26 cellular contexts compared by ENCODE assay signal in the genomic region with DNA sequence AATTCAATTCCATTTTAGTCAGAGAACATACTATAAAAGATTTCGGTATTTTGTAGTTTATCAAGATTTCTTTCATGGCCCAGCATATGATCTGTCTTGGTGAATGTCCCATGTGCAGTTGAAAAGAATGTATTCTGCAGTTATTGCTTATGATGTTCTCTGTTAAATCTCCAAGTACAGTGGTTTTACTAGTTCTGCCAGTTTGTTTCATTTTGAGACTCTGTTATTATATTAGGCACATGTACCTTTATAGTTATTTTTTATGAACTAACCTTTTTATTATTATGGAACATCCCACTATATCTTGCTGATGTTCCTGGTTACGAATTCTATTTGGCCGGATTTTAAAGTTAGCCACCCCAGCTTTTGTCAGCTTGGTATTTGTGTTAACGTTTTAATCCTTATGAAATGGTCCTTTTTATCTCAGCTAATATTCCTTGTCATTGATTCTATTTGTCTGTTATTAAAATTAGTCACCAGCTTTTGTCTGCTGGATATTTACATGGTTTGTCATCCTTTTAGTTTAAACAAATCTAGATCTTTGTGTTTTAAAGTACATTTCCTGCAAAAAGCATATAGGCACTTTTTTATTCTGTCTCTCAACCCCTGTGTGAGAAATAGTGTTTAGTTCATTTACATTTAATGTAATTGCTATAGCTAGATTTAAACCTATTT. TPM values are rescaled to one million over a fixed set of nuclear protein-coding genes. Genes with fewer than 3 reads are reported as not detected.
DNase-seq lines count a peak whose midpoint lies in the region; ATAC-seq, FAIRE-seq and TF ChIP-seq lines count a peak whose summit lies in the region.
"Had no signal": no experiment of that assay in that cellular context is flagged by ENCODE, and none has a peak within 500 bp of the region (broad histone marks: within the 10 kb centered on the region; RNA-seq: fewer than 3 reads in every experiment).

No MANE protein-coding gene starts in this region.

- H2AFZ ChIP-seq in IMR-90 (replicated peaks; ENCODE audit: low read length, poor library complexity): no peak overlapping the region
- H2AFZ ChIP-seq: neural progenitor cell had no signal

- no peak overlapping the region for H2BK20ac ChIP-seq in IMR-90 (ENCODE audit: low read depth, low read length)

- H3K36me3 ChIP-seq in IMR-90 (ENCODE audit: control insufficient read depth, insufficient read depth, low read length): peaks cover 3% of the 10 kb centered on the region; the same call in 1 of the 2 replicates
- peaks cover 0 to 15% (median 4%) of the 10 kb centered on the region in 3 experiments for H3K36me3 ChIP-seq in naive thymus-derived CD4-positive, alpha-beta T cell (ENCODE audit: control insufficient read depth in 2 of 3, insufficient read depth in 3 of 3, low read length in 3 of 3)
- H3K36me3 ChIP-seq: colonic mucosa, neural progenitor cell, thyroid gland had no signal

- peaks cover 2% of the 10 kb centered on the region; the same call in 1 of the 2 replicates for H3K9me1 ChIP-seq in IMR-90 (ENCODE audit: insufficient read depth, low read length)

- BruUV-seq in IMR-90 (replicated peaks; lab: Mats Ljungman, UMichigan): no TSS peak

- no peak overlapping the region for H3K4ac ChIP-seq in IMR-90 (ENCODE audit: low read depth, low read length)

- peaks cover 15 to 64% (median 53%) of the 10 kb centered on the region in 7 donors for H3K4me1 Mint-ChIP-seq in naive thymus-derived CD4-positive, alpha-beta T cell
- H3K4me1 Mint-ChIP-seq: neural progenitor cell had no signal

- H3K9me3 Mint-ChIP-seq in naive thymus-derived CD4-positive, alpha-beta T cell: no peaks in the 10 kb centered on the region
- H3K9me3 Mint-ChIP-seq: activated naive CD8-positive, alpha-beta T cell treated with anti-CD3 and anti-CD28 coated beads, Interleukin-2, amount 10 ng/mL, durations not matched to agents 7 days and 5 days; brain; neural progenitor cell had no signal

- no peaks in the 10 kb centered on the region for H3K27me3 Mint-ChIP-seq in naive thymus-derived CD4-positive, alpha-beta T cell
- H3K27me3 Mint-ChIP-seq: activated CD8-positive, alpha-beta memory T cell treated with anti-CD3 and anti-CD28 coated beads, Interleukin-2, amount 10 ng/mL, durations not matched to agents 7 days and 5 days; activated naive CD8-positive, alpha-beta T cell treated with anti-CD3 and anti-CD28 coated beads, Interleukin-2, amount 10 ng/mL, durations not matched to agents 7 days and 5 days; brain had no signal

- H3K27me3 ChIP-seq in IMR-90 (ENCODE audit: control insufficient read depth, insufficient read depth, low read length): no peaks in the 10 kb centered on the region
- no peaks in the 10 kb centered on the region for H3K27me3 ChIP-seq in naive thymus-derived CD4-positive, alpha-beta T cell (ENCODE audit: control insufficient read depth in 2 of 2, insufficient read depth in 2 of 2, low read length in 2 of 2)
- H3K27me3 ChIP-seq: colonic mucosa, heart right ventricle, neural progenitor cell, thyroid gland had no signal

- no CpG with 5 or more reads among the region's 4 CpGs for WGBS in IMR-90 (ENCODE audit: extremely low coverage in 2 of 2, insufficient read length in 1 of 2), 2 experiments

- H3K36me3 Mint-ChIP-seq in naive thymus-derived CD4-positive, alpha-beta T cell: peaks cover 0 to 21% (median 4%) of the 10 kb centered on the region in 5 donors

- POLR2A ChIA-PET in IMR-90 (lab: Charles Lee; ENCODE audit: unreplicated experiment): no interaction called here
- POLR2A ChIA-PET in naive thymus-derived CD4-positive, alpha-beta T cell (lab: Charles Lee): interaction anchor here (0.8 kb wide), 1 partner anchor 23 kb away, joined by 3 read pairs; no protein-coding TSS in a partner anchor

- in situ Hi-C loops in IMR-90 (cut with MboI; ENCODE audit: low sequenced_read_pairs): no loop called here

- no peak overlapping the region for H2BK15ac ChIP-seq in IMR-90 (ENCODE audit: low read depth, low read length)

- H3K56ac ChIP-seq in IMR-90 (ENCODE audit: extremely low read depth, insufficient read depth, low read length): no peak overlapping the region

- H3K23ac ChIP-seq in IMR-90 (ENCODE audit: low read depth, low read length): no peak overlapping the region

- DNase-seq in DMS53 (lab: John Stamatoyannopoulos, UW) (peak; percentile 43), IMR-90 (peak; percentile 44), choroid plexus epithelial cell (ENCODE audit: low read depth) (peak; percentile 25), NCI-H2081 (lab: John Stamatoyannopoulos, UW) (no peak), posterior cingulate gyrus (no peak), GM12891 (ENCODE audit: insufficient read length, low spot score) (no peak)
- DNase-seq in naive thymus-derived CD4-positive, alpha-beta T cell: no peak
- DNase-seq: activated CD4-positive, alpha-beta T cell treated with anti-CD3 and anti-CD28 coated beads for 48 hours; activated CD8-positive, alpha-beta memory T cell treated with anti-CD3 and anti-CD28 coated beads, Interleukin-2, amount 10 ng/mL, durations not matched to agents 7 days and 5 days; activated naive CD8-positive, alpha-beta T cell treated with anti-CD3 and anti-CD28 coated beads, Interleukin-2, amount 10 ng/mL, durations not matched to agents 7 days and 5 days; colonic mucosa; heart right ventricle; left ventricle myocardium superior; MM.1S; NCI-H1417 treated with DMSO at 0.1 percent for 48 hours; NCI-H510A treated with DMSO at 0.1 percent for 48 hours; stimulated activated CD4-positive, alpha-beta T cell treated with anti-CD3 and anti-CD28 coated beads, Interleukin-2, amount 100 ng/mL, for 48 hours; T-helper 2 cell; thyroid gland had no signal

- H2AK5ac ChIP-seq in IMR-90 (ENCODE audit: low read depth, low read length): no peak overlapping the region

- no peak overlapping the region for H2AK9ac ChIP-seq in IMR-90 (replicated peaks; ENCODE audit: low read depth, low read length, poor library complexity)

- peaks cover 5% of the 10 kb centered on the region; the same call in 1 of the 2 replicates for H4K20me1 ChIP-seq in IMR-90 (ENCODE audit: insufficient read depth, low read length)

- H3K14ac ChIP-seq in IMR-90 (replicated peaks; ENCODE audit: low read depth, low read length): no peak overlapping the region

- no peaks in the 10 kb centered on the region for H3K4me1 ChIP-seq in IMR-90 (ENCODE audit: control insufficient read depth, insufficient read depth, low read length)
- peaks cover 0 to 9% of the 10 kb centered on the region in 2 donors for H3K4me1 ChIP-seq in naive thymus-derived CD4-positive, alpha-beta T cell (ENCODE audit: control insufficient read depth in 2 of 2, insufficient read depth in 2 of 2, low read length in 2 of 2)
- H3K4me1 ChIP-seq: colonic mucosa, neural progenitor cell, thyroid gland had no signal

- no peak overlapping the region for H4K8ac ChIP-seq in IMR-90 (ENCODE audit: low read depth in 2 of 2, low read length in 2 of 2)

- CTCF ChIA-PET in IMR-90 (lab: Yijun Ruan, JAX): interaction anchor here (1.1 to 1.5 kb wide), 2 partner anchors 12 to 49 kb away, joined by 4 to 10 read pairs; partner anchors contain the start of genes NMBR and VTA1
- CTCF ChIA-PET in naive thymus-derived CD4-positive, alpha-beta T cell (lab: Charles Lee): interaction anchor here (0.6 to 1.5 kb wide), 3 partner anchors 31 to 1229 kb away, joined by 3 to 5 read pairs (median 3); no protein-coding TSS in a partner anchor

- no peak for ATAC-seq in IMR-90 (ENCODE audit: low read depth)
- ATAC-seq in naive thymus-derived CD4-positive, alpha-beta T cell: no peak
- ATAC-seq in HG03439 (IDR thresholded peaks at IDR 0.05; ENCODE audit: unreplicated experiment): no peak
- ATAC-seq: activated CD8-positive, alpha-beta memory T cell treated with anti-CD3 and anti-CD28 coated beads, Interleukin-2, amount 10 ng/mL, durations not matched to agents 7 days and 5 days; heart right ventricle; left ventricle myocardium superior had no signal

- no peak overlapping the region for H3K27ac ChIP-seq in IMR-90 (ENCODE audit: insufficient read depth, low read length)
- H3K27ac ChIP-seq in naive thymus-derived CD4-positive, alpha-beta T cell (ENCODE audit: low read depth, low read length): no peak overlapping the region
- H3K27ac ChIP-seq: colonic mucosa, heart right ventricle, neural progenitor cell, thyroid gland had no signal

- no peaks in the 10 kb centered on the region for H3K9me3 ChIP-seq in IMR-90 (ENCODE audit: control insufficient read depth, insufficient read depth, low read length)
- no peaks in the 10 kb centered on the region for H3K9me3 ChIP-seq in naive thymus-derived CD4-positive, alpha-beta T cell (ENCODE audit: control insufficient read depth in 2 of 3, low read length in 3 of 3)
- H3K9me3 ChIP-seq: colonic mucosa, heart right ventricle, thyroid gland had no signal

- H3K18ac ChIP-seq in IMR-90 (ENCODE audit: low read depth, low read length): no peak overlapping the region

- H3K4me2 ChIP-seq in IMR-90 (ENCODE audit: low read depth, low read length): no peak overlapping the region; the same call in 1 of the 2 replicates
- H3K4me2 ChIP-seq: neural progenitor cell had no signal

- H3K27ac Mint-ChIP-seq in naive thymus-derived CD4-positive, alpha-beta T cell: peak overlapping the region in 7 of 9 donors; percentile 25 to 77 (median 51)
- H3K27ac Mint-ChIP-seq: activated CD8-positive, alpha-beta memory T cell treated with anti-CD3 and anti-CD28 coated beads, Interleukin-2, amount 10 ng/mL, durations not matched to agents 7 days and 5 days; activated naive CD8-positive, alpha-beta T cell treated with anti-CD3 and anti-CD28 coated beads, Interleukin-2, amount 10 ng/mL, durations not matched to agents 7 days and 5 days; brain; neural progenitor cell had no signal

- FAIRE-seq in GM12891 (lab: Jason Lieb, UNC): no peak
- FAIRE-seq: endometrium, GM12892, RCC 7860 had no signal

- H3K4me3 Mint-ChIP-seq in naive thymus-derived CD4-positive, alpha-beta T cell: peak overlapping the region in 3 of 10 donors; percentile 23 to 49 (median 26)
- H3K4me3 Mint-ChIP-seq: activated CD8-positive, alpha-beta memory T cell treated with anti-CD3 and anti-CD28 coated beads, Interleukin-2, amount 10 ng/mL, durations not matched to agents 7 days and 5 days; activated naive CD8-positive, alpha-beta T cell treated with anti-CD3 and anti-CD28 coated beads, Interleukin-2, amount 10 ng/mL, durations not matched to agents 7 days and 5 days; brain; neural progenitor cell had no signal

- H4K91ac ChIP-seq in IMR-90 (ENCODE audit: insufficient read depth, low read depth, low read length): no peak overlapping the region

- dilution Hi-C loops in IMR-90 (cut with HindIII; ENCODE audit: low sequenced_read_pairs, unreplicated experiment): no loop called here

- no peak overlapping the region for H2BK120ac ChIP-seq in IMR-90 (ENCODE audit: low read depth, low read length)

- H3K4me3 ChIP-seq in IMR-90 (ENCODE audit: insufficient read depth, low read depth, low read length): no peak overlapping the region
- no peak overlapping the region for H3K4me3 ChIP-seq in choroid plexus epithelial cell (ENCODE audit: low read depth, low read length)
- no peak overlapping the region for H3K4me3 ChIP-seq in naive thymus-derived CD4-positive, alpha-beta T cell (ENCODE audit: low read length)
- H3K4me3 ChIP-seq: colonic mucosa, heart right ventricle, neural progenitor cell, thyroid gland had no signal

- no peak for TF ChIP-seq CTCF in IMR-90 (conservative IDR thresholded peaks at IDR 0.05; ENCODE audit: low read depth, low read length)
- TF ChIP-seq CTCF in choroid plexus epithelial cell (conservative IDR thresholded peaks at IDR 0.05; ENCODE audit: low read depth, low read length): no peak

- no peak overlapping the region for H4K5ac ChIP-seq in IMR-90 (ENCODE audit: low read depth, low read length)

- intact Hi-C loops in IMR-90 (cut with micrococcal nuclease) (no loop called here), posterior cingulate gyrus (cut with DNase I) (no loop called here)
- intact Hi-C loops in naive thymus-derived CD4-positive, alpha-beta T cell (cut with micrococcal nuclease): no loop called here

- H2BK5ac ChIP-seq in IMR-90 (ENCODE audit: low read depth, low read length, poor library complexity, severe bottlenecking): peak overlapping the region; percentile 35

- H3K9ac ChIP-seq in IMR-90 (ENCODE audit: low read depth, low read length): no peak overlapping the region
- H3K9ac ChIP-seq: neural progenitor cell had no signal

- TF ChIP-seq RAD21 in IMR-90 (IDR thresholded peaks at IDR 0.05; ENCODE audit: low read length): no peak

- H3K79me1 ChIP-seq in IMR-90 (ENCODE audit: low read depth in 1 of 2, low read length in 2 of 2): peaks cover 15 to 22% of the 10 kb centered on the region in 2 experiments

- TF ChIP-seq POLR2A in IMR-90 (IDR thresholded peaks at IDR 0.05; ENCODE audit: low read depth, low read length): no peak
- TF ChIP-seq POLR2A in GM12891 (IDR thresholded peaks at IDR 0.05; ENCODE audit: low read depth, low read length): no peak

RNA-seq across cellular contexts. Expression of gene VTA1, which starts 48.9 kb away (rescaled TPM):
- total RNA-seq in IMR-90 (2012; rRNA removed): 104 and 120 TPM in 2 replicates
- 60.3 and 60.9 TPM in 2 replicates for polyA plus RNA-seq in IMR-90 (2012; rRNA removed)
- 18.8 and 20.3 TPM in 2 replicates for polyA plus RNA-seq in IMR-90 (2012; cell fraction: cytosol; rRNA removed)
- polyA plus RNA-seq in IMR-90 (2012; cell fraction: nucleus; rRNA removed; ENCODE audit: low replicate concordance): 5.4 and 36.7 TPM in 2 replicates
- 10 to 100 TPM; 13.6 to 41.3 (median 32.6) TPM for total RNA-seq in naive thymus-derived CD4-positive, alpha-beta T cell
- polyA plus RNA-seq in naive thymus-derived CD4-positive, alpha-beta T cell: 10 to 100 TPM; 63.4 to 97.2 TPM
- polyA plus RNA-seq in GM12891 (2012; ENCODE audit: low read depth, missing spikeins): 32.7 TPM

RNA-seq across cellular contexts. Expression of gene NMBR, which starts 49.1 kb away (rescaled TPM):
- not detected in 2 replicates for total RNA-seq in IMR-90 (2012; rRNA removed)
- not detected in 2 replicates for polyA plus RNA-seq in IMR-90 (2012; rRNA removed)
- not detected in 2 replicates for polyA plus RNA-seq in IMR-90 (2012; cell fraction: cytosol; rRNA removed)
- polyA plus RNA-seq in IMR-90 (2012; cell fraction: nucleus; rRNA removed; ENCODE audit: low replicate concordance): not detected in 2 replicates
- total RNA-seq in naive thymus-derived CD4-positive, alpha-beta T cell: not detected
- not detected for polyA plus RNA-seq in naive thymus-derived CD4-positive, alpha-beta T cell
- polyA plus RNA-seq in GM12891 (2012; ENCODE audit: low read depth, missing spikeins): not detected
- total RNA-seq: activated CD8-positive, alpha-beta memory T cell treated with anti-CD3 and anti-CD28 coated beads, Interleukin-2, amount 10 ng/mL, durations not matched to agents 7 days and 5 days; activated naive CD8-positive, alpha-beta T cell treated with anti-CD3 and anti-CD28 coated beads, Interleukin-2, amount 10 ng/mL, durations not matched to agents 7 days and 5 days; colonic mucosa; heart right ventricle; left ventricle myocardium superior; mononuclear cell had no signal
- polyA plus RNA-seq: heart right ventricle had no signal

Comparison
In these comparisons a context has a peak if more than half of its experiments do, and no peak if none do; other contexts are left out.
1. DNase-seq: peak in DMS53 (single experiment), IMR-90 (single experiment) and choroid plexus epithelial cell (single experiment); none in naive thymus-derived CD4-positive, alpha-beta T cell (0 of 9), NCI-H2081 (0 of 2), posterior cingulate gyrus (0 of 10) and GM12891 (single experiment).